13 cellular contexts compared by ENCODE assay signal in the genomic region with DNA sequence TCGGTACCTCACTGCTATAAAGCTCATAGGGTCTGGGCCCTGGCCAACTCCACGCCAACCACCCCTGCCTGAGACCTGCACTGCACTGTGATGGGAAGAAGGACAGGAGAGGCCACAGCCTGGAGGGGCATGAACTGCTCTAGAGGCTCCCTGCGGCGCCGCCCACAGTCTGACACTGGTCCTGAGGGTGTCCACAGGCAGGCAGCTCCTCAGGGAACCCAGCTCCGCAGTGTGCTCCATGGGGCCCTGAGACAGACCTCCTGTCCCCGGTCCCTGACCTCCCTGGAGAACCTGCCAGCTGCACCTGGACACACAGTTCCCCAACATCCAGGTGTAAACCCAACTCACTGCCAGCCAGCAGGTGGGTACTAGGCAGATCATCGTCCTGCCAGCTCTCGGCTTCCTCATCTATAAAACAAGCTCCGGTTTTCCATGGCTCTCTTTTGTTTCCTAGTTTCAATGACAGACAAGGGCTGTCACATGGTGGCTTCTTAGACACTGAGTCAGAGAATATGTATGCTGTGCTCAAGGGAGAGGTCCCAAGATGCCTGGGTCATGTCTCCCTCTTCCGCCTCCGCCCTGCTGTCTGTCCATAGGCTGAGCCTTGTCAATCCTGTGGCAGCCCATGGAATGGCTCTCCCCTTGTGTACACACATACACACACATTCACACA. TPM values are rescaled to one million over a fixed set of nuclear protein-coding genes. Genes with fewer than 3 reads are reported as not detected.
DNase-seq lines count a peak whose midpoint lies in the region; ATAC-seq, FAIRE-seq and TF ChIP-seq lines count a peak whose summit lies in the region.
"Had no signal": no experiment of that assay in that cellular context is flagged by ENCODE, and none has a peak within 500 bp of the region (broad histone marks: within the 10 kb centered on the region; RNA-seq: fewer than 3 reads in every experiment).

No MANE protein-coding gene starts in this region.

- H3K4me3 ChIP-seq in AG10803 (ENCODE audit: low read length) (no peak overlapping the region), K562 (no peak overlapping the region)
- no peak overlapping the region for H3K4me3 ChIP-seq in naive thymus-derived CD4-positive, alpha-beta T cell (ENCODE audit: low read length)
- H3K4me3 ChIP-seq: prostate gland had no signal

- in situ Hi-C loops in K562 (cut with MboI) = no loop called here

- H3K27me3 ChIP-seq in K562 (ENCODE audit: control insufficient read depth in 2 of 2, insufficient read depth in 2 of 2, low read length in 2 of 2) = no peaks in the 10 kb centered on the region
- no peaks in the 10 kb centered on the region for H3K27me3 ChIP-seq in naive thymus-derived CD4-positive, alpha-beta T cell (ENCODE audit: control insufficient read depth in 2 of 2, insufficient read depth in 2 of 2, low read length in 2 of 2)

- DNase-seq in AG10803 (ENCODE audit: low read depth) (peak; percentile 70), HFFc6 (peak; percentile 59), K562 (ENCODE audit: extremely low read depth in 1 of 4, low spot score in 3 of 4) (no peak), NCI-H526 (lab: John Stamatoyannopoulos, UW) (no peak), nucleus accumbens (lab: John Stamatoyannopoulos, UW) (no peak)
- no peak for DNase-seq in naive thymus-derived CD4-positive, alpha-beta T cell
- no peak for DNase-seq in stimulated activated naive CD4-positive, alpha-beta T cell treated with Interleukin-2 at 50 U/mL for 16 hours (lab: John Stamatoyannopoulos, UW)
- DNase-seq in activated CD8-positive, alpha-beta memory T cell treated with anti-CD3 and anti-CD28 coated beads, Interleukin-2, amount 50 U/mL, for 48 hours = no peak
- DNase-seq: activated B cell treated with CpG ODN at 0.5 μM for 24 hours, glutamatergic neuron had no signal

- no peak for TF ChIP-seq RAD21 in K562 (CRISPR knock-in tag; conservative IDR thresholded peaks at IDR 0.05 in 1 of 2, IDR thresholded peaks at IDR 0.05 in 1 of 2)

- whole genome bisulfite sequencing in K562 (ENCODE audit: insufficient coverage, low coverage, missing lambda C conversion rate) = 86% methylated on average over 10 of the region's 12 CpGs

- TF ChIP-seq EP300 in K562 (IDR thresholded peaks at IDR 0.05; ENCODE audit: low read length) = no peak

- no peak overlapping the region for H2AFZ ChIP-seq in K562 (ENCODE audit: low read depth, low read length)

- H3K36me3 ChIP-seq in K562 (ENCODE audit: control insufficient read depth, insufficient read depth, low read length) = peaks cover 57% of the 10 kb centered on the region
- H3K36me3 ChIP-seq in naive thymus-derived CD4-positive, alpha-beta T cell (ENCODE audit: control insufficient read depth in 2 of 3, insufficient read depth in 3 of 3, low read length in 3 of 3) = no peaks in the 10 kb centered on the region
- H3K36me3 ChIP-seq: prostate gland had no signal

- no peaks in the 10 kb centered on the region for H4K20me1 ChIP-seq in K562 (replicated peaks; ENCODE audit: control insufficient read depth, insufficient read depth, low read length)

- no peak for FAIRE-seq in K562 (lab: Jason Lieb, UNC)
- FAIRE-seq: HepG2 had no signal

- H3K27me3 Mint-ChIP-seq in HFFc6 (ENCODE audit: insufficient read depth) = peaks cover 22% of the 10 kb centered on the region
- no peaks in the 10 kb centered on the region for H3K27me3 Mint-ChIP-seq in naive thymus-derived CD4-positive, alpha-beta T cell
- H3K27me3 Mint-ChIP-seq: activated T-helper 17 cell treated with anti-CD3 and anti-CD28 coated beads, Interleukin-2, amount 50 U/mL, for 72 hours had no signal

- no peaks in the 10 kb centered on the region for H3K9me3 Mint-ChIP-seq in HFFc6
- H3K9me3 Mint-ChIP-seq in naive thymus-derived CD4-positive, alpha-beta T cell = no peaks in the 10 kb centered on the region
- H3K9me3 Mint-ChIP-seq: activated B cell treated with CpG ODN at 0.5 μM for 24 hours; activated T-helper 17 cell treated with anti-CD3 and anti-CD28 coated beads, Interleukin-2, amount 50 U/mL, for 72 hours had no signal

- peak overlapping the region; percentile 55 for H3K27ac Mint-ChIP-seq in HFFc6
- H3K27ac Mint-ChIP-seq in naive thymus-derived CD4-positive, alpha-beta T cell = peak overlapping the region in 7 of 9 donors; percentile 30 to 94 (median 87)
- H3K27ac Mint-ChIP-seq: activated B cell treated with CpG ODN at 0.5 μM for 24 hours; activated T-helper 17 cell treated with anti-CD3 and anti-CD28 coated beads, Interleukin-2, amount 50 U/mL, for 72 hours had no signal

- POLR2A ChIA-PET in K562 (lab: Yijun Ruan, JAX) = interaction anchor here (0.7 kb wide), 1 partner anchor 295 kb away, joined by 3 read pairs; no protein-coding TSS in a partner anchor
- POLR2A ChIA-PET in naive thymus-derived CD4-positive, alpha-beta T cell (lab: Charles Lee) = interaction anchor here (1.0 kb wide), 1 partner anchor 11 kb away, joined by 3 read pairs; no protein-coding TSS in a partner anchor

- CTCF ChIA-PET in K562 (lab: Yijun Ruan, JAX; ENCODE audit: low intra/inter-chr PET ratio) = interaction anchor here (0.6 kb wide), 1 partner anchor 271 kb away, joined by 3 read pairs; no protein-coding TSS in a partner anchor
- CTCF ChIA-PET in naive thymus-derived CD4-positive, alpha-beta T cell (lab: Charles Lee) = interaction anchor here (0.7 to 0.8 kb wide), 2 partner anchors 20 to 190 kb away, joined by 4 to 8 read pairs; no protein-coding TSS in a partner anchor

- H3K79me2 ChIP-seq in K562 (ENCODE audit: control insufficient read depth, insufficient read depth, low read length) = peaks cover 5% of the 10 kb centered on the region; the same call in 1 of the 3 replicates

- no peaks in the 10 kb centered on the region for H3K9me3 ChIP-seq in K562 (replicated peaks; ENCODE audit: control insufficient read depth, insufficient read depth, low read depth, low read length)
- H3K9me3 ChIP-seq in naive thymus-derived CD4-positive, alpha-beta T cell (ENCODE audit: control insufficient read depth in 2 of 3, low read length in 3 of 3) = no peaks in the 10 kb centered on the region
- H3K9me3 ChIP-seq: prostate gland had no signal

- TF ChIP-seq CTCF in AG10803 (conservative IDR thresholded peaks at IDR 0.05; ENCODE audit: low read length) = no peak
- no peak for TF ChIP-seq CTCF in HFFc6 (IDR thresholded peaks at IDR 0.05)
- no peak for TF ChIP-seq CTCF in K562 (IDR thresholded peaks at IDR 0.05 in 2 of 3, conservative IDR thresholded peaks at IDR 0.05 in 1 of 3; ENCODE audit: insufficient read depth in 2 of 3, low read depth in 1 of 3, low read length in 3 of 3)

- H3K9me1 ChIP-seq in K562 (ENCODE audit: control insufficient read depth, insufficient read depth, low read length) = peaks cover 3% of the 10 kb centered on the region

- BruUV-seq in K562 (replicated peaks; lab: Mats Ljungman, UMichigan) = no TSS peak

- no peak overlapping the region for H3K27ac ChIP-seq in K562 (ENCODE audit: extremely low read depth, low read depth, low read length)
- H3K27ac ChIP-seq in naive thymus-derived CD4-positive, alpha-beta T cell (ENCODE audit: low read depth, low read length) = no peak overlapping the region
- H3K27ac ChIP-seq: prostate gland had no signal

- no peak overlapping the region for H3K4me2 ChIP-seq in K562 (ENCODE audit: insufficient read depth, low read length)

- intact Hi-C loops in K562 (cut with micrococcal nuclease) = no loop called here
- intact Hi-C loops in naive thymus-derived CD4-positive, alpha-beta T cell (cut with micrococcal nuclease) = no loop called here

- no peak overlapping the region for H3K4me3 Mint-ChIP-seq in HFFc6
- H3K4me3 Mint-ChIP-seq in naive thymus-derived CD4-positive, alpha-beta T cell = peak overlapping the region in 1 of 10 donors; percentile 34
- H3K4me3 Mint-ChIP-seq: activated B cell treated with CpG ODN at 0.5 μM for 24 hours; activated T-helper 17 cell treated with anti-CD3 and anti-CD28 coated beads, Interleukin-2, amount 50 U/mL, for 72 hours had no signal

- peaks cover 39% of the 10 kb centered on the region for H3K36me3 Mint-ChIP-seq in HFFc6 (ENCODE audit: low read depth)
- peaks cover 0 to 13% (median 3%) of the 10 kb centered on the region in 5 donors for H3K36me3 Mint-ChIP-seq in naive thymus-derived CD4-positive, alpha-beta T cell

- 0 out of 4 replicates have a peak overlapping the region, but pooled peaks of 1 of the 2 experiments have one; percentile 56 for H3K9ac ChIP-seq in K562 (ENCODE audit: insufficient read depth in 1 of 2, low read depth in 2 of 2, low read length in 2 of 2)

- peaks cover 21 to 39% of the 10 kb centered on the region in 2 experiments; a peak in 4 of 5 replicates for H3K4me1 ChIP-seq in K562 (replicated peaks in 1 of 2; ENCODE audit: control insufficient read depth in 2 of 2, insufficient read depth in 2 of 2, low read length in 2 of 2)
- H3K4me1 ChIP-seq in naive thymus-derived CD4-positive, alpha-beta T cell (ENCODE audit: control insufficient read depth in 2 of 2, insufficient read depth in 2 of 2, low read length in 2 of 2) = peaks cover 38 to 59% of the 10 kb centered on the region in 2 donors
- H3K4me1 ChIP-seq: prostate gland had no signal

- H3K4me1 Mint-ChIP-seq in HFFc6 (ENCODE audit: low read depth) = peaks cover 64% of the 10 kb centered on the region
- peaks cover 37 to 73% (median 64%) of the 10 kb centered on the region in 7 donors for H3K4me1 Mint-ChIP-seq in naive thymus-derived CD4-positive, alpha-beta T cell

- ATAC-seq in K562 = no peak
- ATAC-seq in naive thymus-derived CD4-positive, alpha-beta T cell = no peak
- ATAC-seq: activated T-helper 17 cell treated with anti-CD3 and anti-CD28 coated beads, Interleukin-2, amount 50 U/mL, for 72 hours; HepG2 had no signal

- no peak for TF ChIP-seq POLR2A in K562 (conservative IDR thresholded peaks at IDR 0.05)

RNA-seq across cellular contexts. Expression of a gene that starts 5.1 kb away (rescaled TPM):
- total RNA-seq in HFFc6 (2021; fragmentation: NEBNext Ultra II Directional; extraction: Animal tissue kit (Norgen Biotek cat#: 25700)) = 10 to 100 TPM in 5 of 6 experiments, 1 to 10 TPM in 1; 7.8 to 17.1 (median 16.5) TPM
- 5.6 and 9.6 TPM in 2 replicates for total RNA-seq in K562 (2011; cell fraction: chromatin; rRNA removed; ENCODE audit: low replicate concordance)
- total RNA-seq in K562 (2011; cell fraction: nucleolus; rRNA removed) = 6.2 and 6.8 TPM in 2 replicates
- total RNA-seq in K562 (2011; cell fraction: nucleoplasm; rRNA removed) = 4.9 and 5.9 TPM in 2 replicates
- total RNA-seq in K562 (2014; rRNA removed) = 1.9 and 2.1 TPM in 2 replicates
- total RNA-seq in K562 (2014; rRNA removed; fragmentation: Illumina TruSeq; extraction: Trizol) = 0.35 and 0.36 TPM in 2 replicates
- 0.65 and 1.0 TPM in 2 replicates for total RNA-seq in K562 (2015; rRNA removed; fragmentation: Illumina TruSeq; extraction: Trizol)
- total RNA-seq in K562 (2021) = 1.9 and 2.4 TPM in 2 replicates
- polyA plus RNA-seq in K562 (2011; rRNA removed) = 0.71 and 2.1 TPM in 2 replicates
- 1.4 and 2.3 TPM in 2 replicates for polyA plus RNA-seq in K562 (2011; cell fraction: cytosol; rRNA removed)
- 9.4 and 14.2 TPM in 2 replicates for polyA plus RNA-seq in K562 (2011; cell fraction: nucleus; rRNA removed)
- 1.6 and 4.0 TPM in 2 replicates for polyA plus RNA-seq in K562 (2012)
- polyA plus RNA-seq in K562 (2014; fragmentation: Illumina TruSeq; extraction: Trizol) = 0.59 and 1.00 TPM in 2 replicates
- under 1 TPM; 0.04 to 0.06 TPM for polyA plus RNA-seq in K562 (2014; fragmentation: Nextera tagmentation; extraction: Ambion mirVana)
- polyA plus RNA-seq in K562 (2014; rRNA removed) = 2.0 and 3.4 TPM in 2 replicates
- 0.77 and 0.99 TPM in 2 replicates for polyA minus RNA-seq in K562 (2011; rRNA and poly(A)+ RNA removed)
- polyA minus RNA-seq in K562 (2011; cell fraction: cytosol; rRNA and poly(A)+ RNA removed) = 2.5 TPM in 1 of 2 replicates, not detected in the other
- polyA minus RNA-seq in K562 (2011; cell fraction: nucleus; rRNA and poly(A)+ RNA removed) = 1.1 and 1.8 TPM in 2 replicates
- 100 to 1,000 TPM in 3 of 5 experiments, 10 to 100 TPM in 2; 64.0 to 158 (median 144) TPM for total RNA-seq in naive thymus-derived CD4-positive, alpha-beta T cell
- polyA plus RNA-seq in naive thymus-derived CD4-positive, alpha-beta T cell = 10 to 100 TPM; 37.1 to 44.4 TPM
- total RNA-seq: HepG2 had no signal

RNA-seq across cellular contexts. Expression of a gene that starts 12.7 kb away (rescaled TPM):
- 100 to 1,000 TPM; 769 to 963 (median 885) TPM for total RNA-seq in HFFc6 (2021; fragmentation: NEBNext Ultra II Directional; extraction: Animal tissue kit (Norgen Biotek cat#: 25700))
- total RNA-seq in K562 (2011; cell fraction: chromatin; rRNA removed; ENCODE audit: low replicate concordance) = 609 and 1,242 TPM in 2 replicates
- 770 and 804 TPM in 2 replicates for total RNA-seq in K562 (2011; cell fraction: nucleolus; rRNA removed)
- total RNA-seq in K562 (2011; cell fraction: nucleoplasm; rRNA removed) = 668 and 702 TPM in 2 replicates
- total RNA-seq in K562 (2014; rRNA removed) (62.3 and 73.1 TPM in 2 replicates), K562 (2014; rRNA removed; fragmentation: Illumina TruSeq; extraction: Trizol) (24.9 and 31.3 TPM in 2 replicates), K562 (2015; rRNA removed; fragmentation: Illumina TruSeq; extraction: Trizol) (35.4 and 36.3 TPM in 2 replicates), K562 (2021) (129 and 142 TPM in 2 replicates)
- polyA plus RNA-seq in K562 (2011; rRNA removed) (85.1 and 148 TPM in 2 replicates), K562 (2014; fragmentation: Illumina TruSeq; extraction: Trizol) (93.6 and 109 TPM in 2 replicates), K562 (2014; fragmentation: Nextera tagmentation; extraction: Ambion mirVana) (1 to 10 TPM; 2.3 to 3.1 TPM), K562 (2014; rRNA removed) (113 and 119 TPM in 2 replicates)
- polyA plus RNA-seq in K562 (2011; cell fraction: cytosol; rRNA removed) = 115 and 120 TPM in 2 replicates
- 355 and 465 TPM in 2 replicates for polyA plus RNA-seq in K562 (2011; cell fraction: nucleus; rRNA removed)
- 147 and 220 TPM in 2 replicates for polyA plus RNA-seq in K562 (2012)
- polyA minus RNA-seq in K562 (2011; rRNA and poly(A)+ RNA removed) = 62.6 and 80.1 TPM in 2 replicates
- 71.4 and 82.5 TPM in 2 replicates for polyA minus RNA-seq in K562 (2011; cell fraction: cytosol; rRNA and poly(A)+ RNA removed)
- polyA minus RNA-seq in K562 (2011; cell fraction: nucleus; rRNA and poly(A)+ RNA removed) = 120 and 137 TPM in 2 replicates
- 100 to 1,000 TPM in 2 of 5 experiments, 10 to 100 TPM in 3; 26.3 to 106 (median 90.3) TPM for total RNA-seq in naive thymus-derived CD4-positive, alpha-beta T cell
- polyA plus RNA-seq in naive thymus-derived CD4-positive, alpha-beta T cell = 10 to 100 TPM in 1 of 2 donors, 1 to 10 TPM in 1; 6.3 to 12.4 TPM

Comparison
In these comparisons a context has a peak if more than half of its experiments do, and no peak if none do; other contexts are left out.
1. DNase-seq: peak in AG10803 (single experiment) and HFFc6 (single experiment); none in K562 (0 of 4), naive thymus-derived CD4-positive, alpha-beta T cell (0 of 9), stimulated activated naive CD4-positive, alpha-beta T cell treated with Interleukin-2 at 50 U/mL for 16 hours (single experiment), activated CD8-positive, alpha-beta memory T cell treated with anti-CD3 and anti-CD28 coated beads, Interleukin-2, amount 50 U/mL, for 48 hours (single experiment), NCI-H526 (0 of 2) and nucleus accumbens (0 of 56).